Comparison of ENCODE assay signal across 8 cellular contexts in genomic region chr10:58157076-58157766, GRCh38.
DNase-seq lines count a peak whose midpoint lies in the region; ATAC-seq lines count a peak whose summit lies in the region.
"Had no signal": no experiment of that assay in that cellular context is flagged by ENCODE, and none has a peak within 500 bp of the region (broad histone marks: within the 10 kb centered on the region; RNA-seq: fewer than 3 reads in every experiment).

No MANE protein-coding gene starts in this region.

- peaks cover 9% of the 10 kb centered on the region for H3K27me3 Mint-ChIP-seq in activated T-helper 2 cell treated with anti-CD3 and anti-CD28 coated beads, Interferon-gamma antibody, Interleukin-2, Interleukin-4, amounts not matched to agents 10 μg/mL and 5 μg/mL and 100 μg/mL, durations not matched to agents 14 hours and 24 hours and 36 hours (ENCODE audit: low read depth)

- no peak overlapping the region for H3K27ac Mint-ChIP-seq in activated T-helper 2 cell treated with anti-CD3 and anti-CD28 coated beads, Interferon-gamma antibody, Interleukin-2, Interleukin-4, amounts not matched to agents 10 μg/mL and 5 μg/mL and 100 μg/mL, durations not matched to agents 14 hours and 24 hours and 36 hours

- DNase-seq in H4 (ENCODE audit: low spot score) = peak; percentile 97
- peak; percentile 14 for DNase-seq in NCI-H774 (lab: John Stamatoyannopoulos, UW)
- peak; percentile 87 for DNase-seq in dedifferentiated amniotic fluid mesenchymal stem cell (ENCODE audit: extremely low spot score)
- DNase-seq in skeletal muscle cell (ENCODE audit: low read depth) = peak; percentile 97
- no peak for DNase-seq in activated T-helper 2 cell treated with anti-CD3 and anti-CD28 coated beads, Interferon-gamma antibody, Interleukin-2, Interleukin-4, amounts not matched to agents 10 μg/mL and 5 μg/mL and 100 μg/mL, durations not matched to agents 14 hours and 24 hours and 36 hours (ENCODE audit: low spot score)
- DNase-seq in CD1c-positive myeloid dendritic cell (ENCODE audit: extremely low spot score) = no peak
- DNase-seq: stimulated activated CD4-positive, alpha-beta T cell treated with anti-CD3 and anti-CD28 coated beads, Interleukin-4, amount 100 ng/mL, for 4 hours had no signal

- H3K36me3 Mint-ChIP-seq in activated T-helper 2 cell treated with anti-CD3 and anti-CD28 coated beads, Interferon-gamma antibody, Interleukin-2, Interleukin-4, amounts not matched to agents 10 μg/mL and 5 μg/mL and 100 μg/mL, durations not matched to agents 14 hours and 24 hours and 36 hours (ENCODE audit: low read depth) = no peaks in the 10 kb centered on the region

- no peak for ATAC-seq in GM19463 (IDR thresholded peaks at IDR 0.05; ENCODE audit: unreplicated experiment)

- no peaks in the 10 kb centered on the region for H3K4me1 Mint-ChIP-seq in activated T-helper 2 cell treated with anti-CD3 and anti-CD28 coated beads, Interferon-gamma antibody, Interleukin-2, Interleukin-4, amounts not matched to agents 10 μg/mL and 5 μg/mL and 100 μg/mL, durations not matched to agents 14 hours and 24 hours and 36 hours (ENCODE audit: low read depth)

- intact Hi-C loops in activated T-helper 2 cell treated with anti-CD3 and anti-CD28 coated beads, Interferon-gamma antibody, Interleukin-2, Interleukin-4, amounts not matched to agents 10 μg/mL and 5 μg/mL and 100 μg/mL, durations not matched to agents 14 hours and 24 hours and 36 hours (cut with micrococcal nuclease) = no loop called here

- no peak overlapping the region for H3K4me3 Mint-ChIP-seq in activated T-helper 2 cell treated with anti-CD3 and anti-CD28 coated beads, Interferon-gamma antibody, Interleukin-2, Interleukin-4, amounts not matched to agents 10 μg/mL and 5 μg/mL and 100 μg/mL, durations not matched to agents 14 hours and 24 hours and 36 hours (ENCODE audit: low read depth)

- H3K9me3 Mint-ChIP-seq in activated T-helper 2 cell treated with anti-CD3 and anti-CD28 coated beads, Interferon-gamma antibody, Interleukin-2, Interleukin-4, amounts not matched to agents 10 μg/mL and 5 μg/mL and 100 μg/mL, durations not matched to agents 14 hours and 24 hours and 36 hours = no peaks in the 10 kb centered on the region

- no peak overlapping the region for H3K4me3 ChIP-seq in skeletal muscle cell (ENCODE audit: low read depth, low read length)

Comparison
In these comparisons a context has a peak if more than half of its experiments do, and no peak if none do; other contexts are left out.
1. DNase-seq: peak in H4 (single experiment), NCI-H774 (single experiment), dedifferentiated amniotic fluid mesenchymal stem cell (single experiment) and skeletal muscle cell (single experiment); none in activated T-helper 2 cell treated with anti-CD3 and anti-CD28 coated beads, Interferon-gamma antibody, Interleukin-2, Interleukin-4, amounts not matched to agents 10 μg/mL and 5 μg/mL and 100 μg/mL, durations not matched to agents 14 hours and 24 hours and 36 hours (single experiment) and CD1c-positive myeloid dendritic cell (single experiment).